12 cellular contexts compared by ENCODE assay signal in genomic region chr12:54388214-54389138, GRCh38. TPM values are rescaled to one million over a fixed set of nuclear protein-coding genes. Genes with fewer than 3 reads are reported as not detected.
DNase-seq lines count a peak whose midpoint lies in the region; FAIRE-seq and TF ChIP-seq lines count a peak whose summit lies in the region.
"Had no signal": no experiment of that assay in that cellular context is flagged by ENCODE, and none has a peak within 500 bp of the region (broad histone marks: within the 10 kb centered on the region; RNA-seq: fewer than 3 reads in every experiment).

No MANE protein-coding gene starts in this region.

- DNase-seq in CD14-positive monocyte (ENCODE audit: low spot score) (no peak), neural crest cell (ENCODE audit: low read depth, low spot score) (no peak), kidney tubule cell (ENCODE audit: low spot score) (no peak), GM12892 (ENCODE audit: insufficient read length) (no peak), DMS79 (lab: John Stamatoyannopoulos, UW) (no peak), GM20000 (ENCODE audit: low spot score) (no peak)
- DNase-seq: central memory CD4-positive, alpha-beta T cell; NCI-H1092 treated with DMSO at 0.1 percent for 48 hours; T-helper 1 cell had no signal

- intact Hi-C loops in CD14-positive monocyte (cut with micrococcal nuclease) = no loop called here
- intact Hi-C loops in dendritic cell treated with granulocyte-macrophage colony-stimulating factor and Interleukin-4, amounts not matched to agents 40 ng/mL and 50 ng/mL, for 4 days (cut with micrococcal nuclease) = no loop called here

- peaks cover 0 to 7% (median 2%) of the 10 kb centered on the region in 3 donors for H3K27me3 Mint-ChIP-seq in CD14-positive monocyte (ENCODE audit: low read depth in 3 of 3)
- H3K27me3 Mint-ChIP-seq in dendritic cell treated with granulocyte-macrophage colony-stimulating factor and Interleukin-4, amounts not matched to agents 40 ng/mL and 50 ng/mL, for 4 days = no peaks in the 10 kb centered on the region
- no peaks in the 10 kb centered on the region for H3K27me3 Mint-ChIP-seq in neural crest cell (ENCODE audit: low read depth)

- 32% methylated on average over 1 of the region's 4 CpGs for WGBS in HUES64

- 0 out of 2 replicates have a peak overlapping the region, but pooled peaks have one; percentile 9 for H3K27ac ChIP-seq in HUES64 (ENCODE audit: low read depth, low read length)

- TF ChIP-seq POLR2A in GM12892 (IDR thresholded peaks at IDR 0.05; ENCODE audit: low read depth, low read length) = no peak

- H3K27ac Mint-ChIP-seq in CD14-positive monocyte = peak overlapping the region; percentile 33 to 100 (median 78)
- peak overlapping the region; percentile 77 for H3K27ac Mint-ChIP-seq in dendritic cell treated with granulocyte-macrophage colony-stimulating factor and Interleukin-4, amounts not matched to agents 40 ng/mL and 50 ng/mL, for 4 days
- peak overlapping the region; percentile 23 for H3K27ac Mint-ChIP-seq in neural crest cell (ENCODE audit: unreplicated experiment)

- H3K9me3 Mint-ChIP-seq in CD14-positive monocyte (peaks cover 0 to 2% (median 0%) of the 10 kb centered on the region in 7 donors), neural crest cell (no peaks in the 10 kb centered on the region)
- H3K9me3 Mint-ChIP-seq in dendritic cell treated with granulocyte-macrophage colony-stimulating factor and Interleukin-4, amounts not matched to agents 40 ng/mL and 50 ng/mL, for 4 days = no peaks in the 10 kb centered on the region

- no peaks in the 10 kb centered on the region for H3K27me3 ChIP-seq in HUES64 (ENCODE audit: insufficient read depth, low read length)
- H3K27me3 ChIP-seq: right atrium auricular region had no signal

- H3K4me1 Mint-ChIP-seq in CD14-positive monocyte (peaks cover 93% of the 10 kb centered on the region), neural crest cell (peaks cover 49% of the 10 kb centered on the region)
- peaks cover 96% of the 10 kb centered on the region for H3K4me1 Mint-ChIP-seq in dendritic cell treated with granulocyte-macrophage colony-stimulating factor and Interleukin-4, amounts not matched to agents 40 ng/mL and 50 ng/mL, for 4 days (ENCODE audit: low read depth)

- H3K36me3 Mint-ChIP-seq in CD14-positive monocyte (peaks cover 15 to 34% of the 10 kb centered on the region in 2 donors), neural crest cell (ENCODE audit: low read depth) (no peaks in the 10 kb centered on the region)
- H3K36me3 Mint-ChIP-seq in dendritic cell treated with granulocyte-macrophage colony-stimulating factor and Interleukin-4, amounts not matched to agents 40 ng/mL and 50 ng/mL, for 4 days (ENCODE audit: low read depth) = peaks cover 32% of the 10 kb centered on the region

- H3K9me3 ChIP-seq in HUES64 (ENCODE audit: insufficient read depth, low read depth, low read length) = no peaks in the 10 kb centered on the region
- H3K9me3 ChIP-seq: right atrium auricular region had no signal

- TF ChIP-seq CTCF in CD14-positive monocyte (IDR thresholded peaks at IDR 0.05) = no peak
- TF ChIP-seq CTCF in neural crest cell (conservative IDR thresholded peaks at IDR 0.05) = no peak
- TF ChIP-seq CTCF in GM20000 (IDR thresholded peaks at IDR 0.05; ENCODE audit: extremely low read depth, missing control alignments) = no peak

- H3K4me3 ChIP-seq in HUES64 (ENCODE audit: low read length) = no peak overlapping the region
- H3K4me3 ChIP-seq: right atrium auricular region had no signal

- peaks cover 65% of the 10 kb centered on the region for H3K4me1 ChIP-seq in HUES64 (ENCODE audit: insufficient read depth, low read length)

- H3K9ac ChIP-seq in HUES64 (ENCODE audit: low read depth, low read length) = no peak overlapping the region

- H3K4me3 Mint-ChIP-seq in CD14-positive monocyte (no peak overlapping the region), neural crest cell (peak overlapping the region; percentile 65)
- peak overlapping the region; percentile 13 for H3K4me3 Mint-ChIP-seq in dendritic cell treated with granulocyte-macrophage colony-stimulating factor and Interleukin-4, amounts not matched to agents 40 ng/mL and 50 ng/mL, for 4 days

- no peaks in the 10 kb centered on the region for H3K36me3 ChIP-seq in HUES64 (ENCODE audit: insufficient read depth, low read length)
- H3K36me3 ChIP-seq: right atrium auricular region had no signal

- FAIRE-seq in GM12892 (lab: Jason Lieb, UNC) = no peak

RNA-seq across cellular contexts. Expression of gene ZNF385A, which starts 3.9 kb away (rescaled TPM):
- 10 to 100 TPM; 53.9 to 78.3 TPM for polyA plus RNA-seq in CD14-positive monocyte
- 15.0 TPM for polyA plus RNA-seq in HUES64 (2013, experiment 1 of 2)
- polyA plus RNA-seq in HUES64 (2013, experiment 2 of 2) = 23.6 TPM
- 20.3 and 20.8 TPM in 2 replicates for total RNA-seq in neural crest cell
- 1.1 TPM for polyA plus RNA-seq in GM12892 (2012; ENCODE audit: missing spikeins)

RNA-seq across cellular contexts. Expression of gene GPR84, which starts 24.2 kb away (rescaled TPM):
- 1 to 10 TPM; 2.4 to 5.6 TPM for polyA plus RNA-seq in CD14-positive monocyte
- not detected for polyA plus RNA-seq in HUES64 (2013, experiment 1 of 2)
- polyA plus RNA-seq in HUES64 (2013, experiment 2 of 2) = not detected
- total RNA-seq in neural crest cell = not detected in 2 replicates
- 1.9 TPM for polyA plus RNA-seq in GM12892 (2012; ENCODE audit: missing spikeins)

RNA-seq across cellular contexts. Expression of gene ITGA5, which starts 30.6 kb away (rescaled TPM):
- polyA plus RNA-seq in CD14-positive monocyte = 10 to 100 TPM; 85.5 to 99.4 TPM
- 25.0 TPM for polyA plus RNA-seq in HUES64 (2013, experiment 1 of 2)
- polyA plus RNA-seq in HUES64 (2013, experiment 2 of 2) = 33.9 TPM
- 20.1 and 22.0 TPM in 2 replicates for total RNA-seq in neural crest cell
- polyA plus RNA-seq in GM12892 (2012; ENCODE audit: missing spikeins) = 1.8 TPM

Comparison
In these comparisons a context has a peak if more than half of its experiments do, and no peak if none do; other contexts are left out.
1. H3K27ac Mint-ChIP-seq: peak in every context shown above with its lines; median percentile 78 in CD14-positive monocyte; 77 in dendritic cell treated with granulocyte-macrophage colony-stimulating factor and Interleukin-4, amounts not matched to agents 40 ng/mL and 50 ng/mL, for 4 days; 23 in neural crest cell.
2. H3K4me3 Mint-ChIP-seq: peak in dendritic cell treated with granulocyte-macrophage colony-stimulating factor and Interleukin-4, amounts not matched to agents 40 ng/mL and 50 ng/mL, for 4 days (single experiment) and neural crest cell (single experiment); none in CD14-positive monocyte (0 of 2).